18 cellular contexts compared by ENCODE assay signal in genomic region chr16:89831810-89832328, GRCh38.
"Had no signal": no experiment of that assay in that cellular context is flagged by ENCODE, and none has a peak within 500 bp of the region (broad histone marks: within the 10 kb centered on the region; RNA-seq: fewer than 3 reads in every experiment).

No MANE protein-coding gene starts in this region.

- H3K27ac Mint-ChIP-seq: naive B cell, nephron, type B pancreatic cell had no signal

- H3K4me3 Mint-ChIP-seq: nephron, type B pancreatic cell had no signal

- H3K4me3 ChIP-seq: esophagus squamous epithelium, gastroesophageal sphincter, right atrium auricular region, suprapubic skin, thyroid gland had no signal

- H3K36me3 Mint-ChIP-seq: naive B cell had no signal

- H3K9me3 Mint-ChIP-seq: naive B cell, nephron, type B pancreatic cell had no signal

- H3K27ac ChIP-seq: esophagus squamous epithelium, gastroesophageal sphincter, right atrium auricular region, suprapubic skin, thyroid gland had no signal

- ATAC-seq: gastroesophageal sphincter, left colon had no signal

- DNase-seq: effector memory CD4-positive, alpha-beta T cell; esophagus squamous epithelium; foreskin fibroblast; kidney; left colon; mesendoderm; naive B cell; posterior cingulate gyrus; small intestine; stimulated activated CD4-positive, alpha-beta T cell treated with anti-CD3 and anti-CD28 coated beads, Interleukin-12 subunit alpha, Interleukin-12 subunit beta, amount 100 ng/mL, for 4 hours; stimulated activated CD4-positive, alpha-beta T cell treated with anti-CD3 and anti-CD28 coated beads, Interleukin-2, amount 100 ng/mL, for 48 hours; stimulated activated naive CD4-positive, alpha-beta T cell treated with Interleukin-2 at 50 U/mL for 16 hours; thyroid gland had no signal

- H3K27me3 Mint-ChIP-seq: type B pancreatic cell had no signal

- H3K36me3 ChIP-seq: esophagus squamous epithelium, gastroesophageal sphincter, right atrium auricular region, suprapubic skin, thyroid gland had no signal

- H3K9me3 ChIP-seq: esophagus squamous epithelium, gastroesophageal sphincter, right atrium auricular region, suprapubic skin, thyroid gland had no signal

- H3K27me3 ChIP-seq: gastroesophageal sphincter, right atrium auricular region, suprapubic skin, thyroid gland had no signal
